ENCODE assay signal across 32 cellular contexts in the genomic region with DNA sequence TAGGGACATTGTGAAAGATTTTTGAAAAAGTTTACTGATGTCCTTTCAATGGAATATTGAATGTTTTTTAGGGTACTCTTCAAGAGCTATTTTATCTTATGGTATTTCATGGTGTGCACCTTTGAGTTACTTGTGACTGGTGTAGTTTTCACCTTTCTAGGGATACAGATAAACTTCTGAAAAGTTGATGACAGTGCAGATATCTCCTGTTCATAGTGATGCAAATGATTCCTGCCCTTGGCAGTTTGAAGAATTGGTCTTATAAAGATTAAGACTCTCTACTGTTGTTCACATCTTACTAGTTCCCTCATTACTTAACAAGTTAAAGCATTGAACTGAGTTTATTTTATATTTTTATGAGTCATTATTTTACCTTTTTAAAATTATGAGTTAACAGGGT.
"Had no signal": no experiment of that assay in that cellular context is flagged by ENCODE, and none has a peak within 500 bp of the region (broad histone marks: within the 10 kb centered on the region; RNA-seq: fewer than 3 reads in every experiment).

No MANE protein-coding gene starts in this region.

- H3K27ac ChIP-seq: adrenal gland, ascending aorta, body of pancreas, brain microvascular endothelial cell, breast epithelium, cardiac muscle cell had no signal

- ATAC-seq: activated naive CD4-positive, alpha-beta T cell treated with anti-CD3 and anti-CD28 coated beads, Interleukin-2, amount 50 U/mL, for 72 hours; activated naive CD8-positive, alpha-beta T cell treated with anti-CD3 and anti-CD28 coated beads, Interleukin-2, amount 50 U/mL, for 24 hours; activated T-cell treated with anti-CD3 and anti-CD28 coated beads, Interleukin-2, amount 50 U/mL, for 4 hours; activated T-cell treated with anti-CD3 and anti-CD28 coated beads, Interleukin-2, amount 50 U/mL, for 72 hours; activated T-helper 17 cell treated with anti-CD3 and anti-CD28 coated beads, Interleukin-2, amount 50 U/mL, for 72 hours; body of pancreas had no signal

- DNase-seq: activated effector memory CD4-positive, alpha-beta T cell treated with anti-CD3 and anti-CD28 coated beads, Interleukin-2, amount 50 U/mL, for 16 hours; activated effector memory CD4-positive, alpha-beta T cell treated with Interleukin-2 at 50 U/mL for 16 hours; activated gamma-delta T cell; activated gamma-delta T cell treated with Interleukin-2 at 50 U/mL for 16 hours; activated naive CD4-positive, alpha-beta T cell; activated naive CD4-positive, alpha-beta T cell treated with anti-CD3 and anti-CD28 coated beads for 36 hours; activated naive CD4-positive, alpha-beta T cell treated with anti-CD3 and anti-CD28 coated beads, Interleukin-2, amount 10 ng/mL, durations not matched to agents 7 days and 5 days; activated naive CD4-positive, alpha-beta T cell treated with anti-CD3 and anti-CD28 coated beads, Interleukin-2, amount 50 U/mL, for 16 hours; activated naive CD4-positive, alpha-beta T cell treated with Interleukin-2 at 50 U/mL for 16 hours; activated naive CD8-positive, alpha-beta T cell treated with anti-CD3 and anti-CD28 coated beads for 36 hours; activated naive CD8-positive, alpha-beta T cell treated with anti-CD3 and anti-CD28 coated beads, Interleukin-2, amount 10 ng/mL, durations not matched to agents 7 days and 5 days; activated naive CD8-positive, alpha-beta T cell treated with anti-CD3 and anti-CD28 coated beads, Interleukin-2, amount 50 U/mL, for 24 hours; activated T-cell treated with anti-CD3 and anti-CD28 coated beads, Interleukin-2, amount 50 U/mL, for 24 hours; activated T-cell treated with anti-CD3 and anti-CD28 coated beads, Interleukin-2, amount 50 U/mL, for 4 hours; activated T-cell treated with anti-CD3 and anti-CD28 coated beads, Interleukin-2, amount 50 U/mL, for 48 hours; activated T-cell treated with anti-CD3 and anti-CD28 coated beads, Interleukin-2, amount 50 U/mL, for 72 hours; adrenal gland; amniotic stem cell; amygdala; anterior cingulate cortex; aorta; body of pancreas; brain microvascular endothelial cell; central memory CD4-positive, alpha-beta T cell; cerebellar nuclear complex had no signal

- H3K27me3 ChIP-seq: adrenal gland, ascending aorta, body of pancreas, brain microvascular endothelial cell, breast epithelium, cardiac muscle cell had no signal

- H3K4me3 ChIP-seq: adrenal gland, ascending aorta, body of pancreas, breast epithelium, cardiac muscle cell had no signal

- H3K9me3 ChIP-seq: adrenal gland, ascending aorta, body of pancreas, breast epithelium had no signal

- FAIRE-seq: astrocyte, bronchial epithelial cell had no signal

- H3K36me3 ChIP-seq: adrenal gland, ascending aorta, brain microvascular endothelial cell, breast epithelium, cardiac muscle cell had no signal

- H3K4me1 ChIP-seq: adrenal gland, ascending aorta, breast epithelium had no signal
